ENCODE assay signal across 26 cellular contexts in genomic region chr5:125552486-125552885, GRCh38.
DNase-seq lines count a peak whose midpoint lies in the region; ATAC-seq and TF ChIP-seq lines count a peak whose summit lies in the region.
"Had no signal": no experiment of that assay in that cellular context is flagged by ENCODE, and none has a peak within 500 bp of the region (broad histone marks: within the 10 kb centered on the region; RNA-seq: fewer than 3 reads in every experiment).

No MANE protein-coding gene starts in this region.

- no peaks in the 10 kb centered on the region for H3K27me3 ChIP-seq in DND-41 (ENCODE audit: insufficient read depth, low read length, poor library complexity)
- H3K27me3 ChIP-seq: SJCRH30 had no signal

- DNase-seq in DND-41 (no peak), LHCN-M2 (ENCODE audit: low read depth) (peak; percentile 53), dermis blood vessel endothelial cell (peak; percentile 13), foreskin fibroblast (peak; percentile 16 to 48), T1000 (lab: John Stamatoyannopoulos, UW) (no peak), DMS 273 (lab: John Stamatoyannopoulos, UW; ENCODE audit: unreplicated experiment) (no peak)
- DNase-seq in T-helper 2 cell treated with Interferon-gamma antibody and Interleukin-4, amounts not matched to agents 5 μg/mL and 100 μg/mL, for 36 hours (ENCODE audit: low spot score) = no peak
- no peak for DNase-seq in activated naive CD4-positive, alpha-beta T cell treated with anti-CD3 and anti-CD28 coated beads, Interleukin-2, amount 50 U/mL, for 72 hours (ENCODE audit: low spot score in 2 of 2)
- DNase-seq: 8988T; ACHN; DMS53; GDM1; KBM-7; MM.1S; NCI-H1417; NCI-H1694; NCI-H2029 treated with DMSO at 0.1 percent for 48 hours; NCI-H446 treated with DMSO at 0.1 percent for 48 hours; NCI-H526; NCI-H82; NK-92 treated with Interleukin-12 subunit alpha and Interleukin-12 subunit beta, amount 100 ng/mL, for 24 hours; PC-3; SJCRH30 had no signal

- no peaks in the 10 kb centered on the region for H3K36me3 ChIP-seq in DND-41 (ENCODE audit: insufficient read depth, low read length)
- H3K36me3 ChIP-seq: SJCRH30 had no signal

- H2AFZ ChIP-seq in DND-41 (ENCODE audit: low read depth, low read length) = 0 out of 2 replicates have a peak overlapping the region, but pooled peaks have one; percentile 34

- no peak overlapping the region for H3K4me2 ChIP-seq in DND-41 (ENCODE audit: insufficient read depth, low read length)

- no peaks in the 10 kb centered on the region for H3K27me3 Mint-ChIP-seq in T-helper 2 cell treated with Interferon-gamma antibody and Interleukin-4, amounts not matched to agents 5 μg/mL and 100 μg/mL, for 36 hours (ENCODE audit: low read depth)

- no peaks in the 10 kb centered on the region for H4K20me1 ChIP-seq in DND-41 (ENCODE audit: insufficient read depth, low read length)

- peaks cover 20% of the 10 kb centered on the region for H3K9me3 Mint-ChIP-seq in T-helper 2 cell treated with Interferon-gamma antibody and Interleukin-4, amounts not matched to agents 5 μg/mL and 100 μg/mL, for 36 hours
- H3K9me3 Mint-ChIP-seq in activated naive CD4-positive, alpha-beta T cell treated with anti-CD3 and anti-CD28 coated beads, Interleukin-2, amount 50 U/mL, for 72 hours = peaks cover 8 to 11% of the 10 kb centered on the region in 2 donors

- no peaks in the 10 kb centered on the region for H3K4me1 Mint-ChIP-seq in T-helper 2 cell treated with Interferon-gamma antibody and Interleukin-4, amounts not matched to agents 5 μg/mL and 100 μg/mL, for 36 hours (ENCODE audit: low read depth)

- H3K4me1 ChIP-seq in DND-41 (ENCODE audit: insufficient read depth, low read length) = peaks cover 5% of the 10 kb centered on the region; the same call in 1 of the 2 replicates

- H3K4me3 ChIP-seq in DND-41 (ENCODE audit: low read depth in 1 of 2, low read length in 2 of 2) (no peak overlapping the region), foreskin fibroblast (ENCODE audit: low read depth in 1 of 2, low read length in 2 of 2) (no peak overlapping the region)
- H3K4me3 ChIP-seq: GM12878, SJCRH30 had no signal

- H3K27ac Mint-ChIP-seq in T-helper 2 cell treated with Interferon-gamma antibody and Interleukin-4, amounts not matched to agents 5 μg/mL and 100 μg/mL, for 36 hours = no peak overlapping the region
- no peak overlapping the region for H3K27ac Mint-ChIP-seq in activated naive CD4-positive, alpha-beta T cell treated with anti-CD3 and anti-CD28 coated beads, Interleukin-2, amount 50 U/mL, for 72 hours

- H3K9me3 ChIP-seq in DND-41 (ENCODE audit: insufficient read depth, low read length, severe bottlenecking) = no peaks in the 10 kb centered on the region
- H3K9me3 ChIP-seq: SJCRH30 had no signal

- H3K79me2 ChIP-seq in DND-41 (ENCODE audit: insufficient read depth, low read length) = no peaks in the 10 kb centered on the region

- no peaks in the 10 kb centered on the region for H3K36me3 Mint-ChIP-seq in T-helper 2 cell treated with Interferon-gamma antibody and Interleukin-4, amounts not matched to agents 5 μg/mL and 100 μg/mL, for 36 hours (ENCODE audit: low read depth)
- no peaks in the 10 kb centered on the region for H3K36me3 Mint-ChIP-seq in activated naive CD4-positive, alpha-beta T cell treated with anti-CD3 and anti-CD28 coated beads, Interleukin-2, amount 50 U/mL, for 72 hours

- no peak for ATAC-seq in DND-41 (ENCODE audit: insufficient read depth, low read depth)
- ATAC-seq in activated naive CD4-positive, alpha-beta T cell treated with anti-CD3 and anti-CD28 coated beads, Interleukin-2, amount 50 U/mL, for 72 hours = no peak
- ATAC-seq: GM12878, PC-3, Right ventricle myocardium inferior, SK-N-SH treated with all-trans-retinoic acid at 6 μM for 48 hours had no signal

- H3K9ac ChIP-seq in DND-41 (ENCODE audit: low read depth, low read length) = no peak overlapping the region

- TF ChIP-seq CTCF in DND-41 (IDR thresholded peaks at IDR 0.05; ENCODE audit: borderline replicate concordance, extremely low read depth, low read length, poor library complexity, severe bottlenecking) (no peak), foreskin fibroblast (IDR thresholded peaks at IDR 0.05; ENCODE audit: low read depth, low read length) (no peak)

- no peak overlapping the region for H3K27ac ChIP-seq in DND-41 (ENCODE audit: low read length)
- H3K27ac ChIP-seq: SJCRH30 had no signal

- H3K4me3 Mint-ChIP-seq in T-helper 2 cell treated with Interferon-gamma antibody and Interleukin-4, amounts not matched to agents 5 μg/mL and 100 μg/mL, for 36 hours = no peak overlapping the region

Comparison
In these comparisons a context has a peak if more than half of its experiments do, and no peak if none do; other contexts are left out.
1. DNase-seq: peak in LHCN-M2 (single experiment), dermis blood vessel endothelial cell (single experiment) and foreskin fibroblast (2 of 2); none in DND-41 (single experiment), T-helper 2 cell treated with Interferon-gamma antibody and Interleukin-4, amounts not matched to agents 5 μg/mL and 100 μg/mL, for 36 hours (single experiment), activated naive CD4-positive, alpha-beta T cell treated with anti-CD3 and anti-CD28 coated beads, Interleukin-2, amount 50 U/mL, for 72 hours (0 of 2), T1000 (single experiment) and DMS 273 (single experiment).